In genomic region chr3:156366559-156366958, GRCh38 we compare ENCODE assay signal across 2 cellular contexts.
TF ChIP-seq lines count a peak whose summit lies in the region.

No MANE protein-coding gene starts in this region.

TF ChIP-seq in SK-N-SH treated with all-trans-retinoic acid at 6 μM for 48 hours, 23 proteins besides CTCF, POLR2A, EP300 and RAD21 (continued from another document):
- no peak for TF ChIP-seq TSHZ2 (CRISPR knock-in tag; IDR thresholded peaks at IDR 0.05)
- TF ChIP-seq ESRRG (CRISPR knock-in tag; IDR thresholded peaks at IDR 0.05): no peak

TF ChIP-seq in WTC11, 78 proteins besides CTCF, POLR2A, EP300 and RAD21 (continued from another document):
- TF ChIP-seq TP53 (CRISPR knock-in tag; IDR thresholded peaks at IDR 0.05) (no peak), GABPB1 (CRISPR knock-in tag; IDR thresholded peaks at IDR 0.05) (no peak), STAT6 (CRISPR knock-in tag; conservative IDR thresholded peaks at IDR 0.05; ENCODE audit: low read depth) (no peak), ZNF532 (CRISPR knock-in tag; IDR thresholded peaks at IDR 0.05; ENCODE audit: borderline replicate concordance) (no peak), NR3C1 (CRISPR knock-in tag; conservative IDR thresholded peaks at IDR 0.05; ENCODE audit: low read depth) (no peak), FOXK1 (CRISPR knock-in tag; IDR thresholded peaks at IDR 0.05) (no peak)
- TF ChIP-seq, protein P1, sequence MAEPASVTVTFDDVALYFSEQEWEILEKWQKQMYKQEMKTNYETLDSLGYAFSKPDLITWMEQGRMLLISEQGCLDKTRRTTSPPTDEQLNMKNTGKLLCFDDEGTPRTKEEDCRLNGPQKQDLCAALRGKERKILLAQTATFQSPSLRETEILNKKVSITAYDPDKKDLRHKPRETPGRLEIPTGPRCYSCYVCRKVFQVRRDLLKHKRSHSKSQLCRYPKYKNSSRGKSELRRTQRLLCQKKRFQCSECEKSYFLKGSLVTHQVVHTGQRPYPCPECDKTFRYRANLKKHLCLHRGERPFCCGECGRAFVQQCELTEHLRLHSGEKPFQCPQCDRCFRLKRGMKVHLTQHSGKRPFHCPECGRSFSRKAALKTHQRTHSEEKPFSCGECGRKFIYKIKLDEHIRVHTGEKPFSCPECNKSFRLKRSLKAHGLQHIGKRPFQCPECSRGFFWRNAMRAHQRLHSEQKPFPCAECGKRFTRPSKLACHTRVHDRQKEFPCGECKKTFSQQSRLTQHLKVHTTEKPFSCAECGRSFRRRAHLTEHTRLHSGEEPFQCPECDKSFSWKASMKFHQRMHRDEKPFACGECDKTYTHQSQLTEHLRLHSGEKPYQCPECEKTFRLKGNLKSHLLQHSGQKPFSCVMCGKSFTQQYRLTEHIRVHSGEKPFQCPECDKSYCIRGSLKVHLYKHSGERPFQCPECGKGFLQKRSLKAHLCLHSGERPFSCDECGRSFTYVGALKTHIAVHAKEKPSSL (CRISPR knock-in tag; conservative IDR thresholded peaks at IDR 0.05): no peak
TF ChIP-seq in WTC11: peak in this region for 0.
